Comparison of ENCODE assay signal across 1 cellular context in the genomic region with DNA sequence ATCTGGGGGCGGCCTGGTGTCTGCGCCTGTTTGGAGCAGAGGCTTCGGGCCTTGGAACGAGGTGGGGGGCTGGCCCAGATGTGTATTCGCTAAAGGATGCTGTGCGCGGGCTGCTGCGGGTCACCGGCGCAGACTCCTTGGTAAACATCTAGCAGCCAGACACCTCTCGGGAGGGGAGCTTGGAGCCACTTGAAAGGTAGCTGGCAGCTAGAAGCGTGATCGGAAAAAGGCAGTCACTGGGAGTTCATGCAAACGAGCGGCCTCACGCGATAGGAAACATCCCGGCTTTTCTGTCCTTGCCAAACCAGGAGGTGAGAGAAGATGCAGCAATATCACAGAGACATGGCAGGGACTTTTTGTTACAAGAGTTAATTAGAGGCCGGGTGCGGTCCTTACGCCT.
TF ChIP-seq lines count a peak whose summit lies in the region.

No MANE protein-coding gene starts in this region.

TF ChIP-seq in GM23338, 12 proteins besides CTCF, POLR2A, EP300 and RAD21 (continued from another document):
- TF ChIP-seq, protein P1, sequence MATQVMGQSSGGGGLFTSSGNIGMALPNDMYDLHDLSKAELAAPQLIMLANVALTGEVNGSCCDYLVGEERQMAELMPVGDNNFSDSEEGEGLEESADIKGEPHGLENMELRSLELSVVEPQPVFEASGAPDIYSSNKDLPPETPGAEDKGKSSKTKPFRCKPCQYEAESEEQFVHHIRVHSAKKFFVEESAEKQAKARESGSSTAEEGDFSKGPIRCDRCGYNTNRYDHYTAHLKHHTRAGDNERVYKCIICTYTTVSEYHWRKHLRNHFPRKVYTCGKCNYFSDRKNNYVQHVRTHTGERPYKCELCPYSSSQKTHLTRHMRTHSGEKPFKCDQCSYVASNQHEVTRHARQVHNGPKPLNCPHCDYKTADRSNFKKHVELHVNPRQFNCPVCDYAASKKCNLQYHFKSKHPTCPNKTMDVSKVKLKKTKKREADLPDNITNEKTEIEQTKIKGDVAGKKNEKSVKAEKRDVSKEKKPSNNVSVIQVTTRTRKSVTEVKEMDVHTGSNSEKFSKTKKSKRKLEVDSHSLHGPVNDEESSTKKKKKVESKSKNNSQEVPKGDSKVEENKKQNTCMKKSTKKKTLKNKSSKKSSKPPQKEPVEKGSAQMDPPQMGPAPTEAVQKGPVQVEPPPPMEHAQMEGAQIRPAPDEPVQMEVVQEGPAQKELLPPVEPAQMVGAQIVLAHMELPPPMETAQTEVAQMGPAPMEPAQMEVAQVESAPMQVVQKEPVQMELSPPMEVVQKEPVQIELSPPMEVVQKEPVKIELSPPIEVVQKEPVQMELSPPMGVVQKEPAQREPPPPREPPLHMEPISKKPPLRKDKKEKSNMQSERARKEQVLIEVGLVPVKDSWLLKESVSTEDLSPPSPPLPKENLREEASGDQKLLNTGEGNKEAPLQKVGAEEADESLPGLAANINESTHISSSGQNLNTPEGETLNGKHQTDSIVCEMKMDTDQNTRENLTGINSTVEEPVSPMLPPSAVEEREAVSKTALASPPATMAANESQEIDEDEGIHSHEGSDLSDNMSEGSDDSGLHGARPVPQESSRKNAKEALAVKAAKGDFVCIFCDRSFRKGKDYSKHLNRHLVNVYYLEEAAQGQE (IDR thresholded peaks at IDR 0.05; ENCODE audit: unreplicated experiment) = no peak
- TF ChIP-seq CREB1 (CRISPR knock-in tag; IDR thresholded peaks at IDR 0.05; ENCODE audit: low read depth) = no peak
- TF ChIP-seq NANOG (IDR thresholded peaks at IDR 0.05; ENCODE audit: borderline replicate concordance) = no peak
- TF ChIP-seq JUNB (IDR thresholded peaks at IDR 0.05; ENCODE audit: unreplicated experiment) = no peak
- TF ChIP-seq STAT1 (IDR thresholded peaks at IDR 0.05; ENCODE audit: unreplicated experiment) = no peak
- TF ChIP-seq, protein P2, sequence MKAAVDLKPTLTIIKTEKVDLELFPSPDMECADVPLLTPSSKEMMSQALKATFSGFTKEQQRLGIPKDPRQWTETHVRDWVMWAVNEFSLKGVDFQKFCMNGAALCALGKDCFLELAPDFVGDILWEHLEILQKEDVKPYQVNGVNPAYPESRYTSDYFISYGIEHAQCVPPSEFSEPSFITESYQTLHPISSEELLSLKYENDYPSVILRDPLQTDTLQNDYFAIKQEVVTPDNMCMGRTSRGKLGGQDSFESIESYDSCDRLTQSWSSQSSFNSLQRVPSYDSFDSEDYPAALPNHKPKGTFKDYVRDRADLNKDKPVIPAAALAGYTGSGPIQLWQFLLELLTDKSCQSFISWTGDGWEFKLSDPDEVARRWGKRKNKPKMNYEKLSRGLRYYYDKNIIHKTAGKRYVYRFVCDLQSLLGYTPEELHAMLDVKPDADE (IDR thresholded peaks at IDR 0.05) = no peak
- TF ChIP-seq EZH2 (IDR thresholded peaks at IDR 0.05; ENCODE audit: low read depth, unreplicated experiment) = no peak
